ENCODE assay signal across 8 cellular contexts in genomic region chr14:105491366-105492006, GRCh38. TPM values are rescaled to one million over a fixed set of nuclear protein-coding genes. Genes with fewer than 3 reads are reported as not detected.
DNase-seq lines count a peak whose midpoint lies in the region; ATAC-seq, FAIRE-seq and TF ChIP-seq lines count a peak whose summit lies in the region.

No MANE protein-coding gene starts in this region.

- H3K9me3 Mint-ChIP-seq in type B pancreatic cell, result no peaks in the 10 kb centered on the region

- peak; percentile 32 to 39 for TF ChIP-seq POLR2A in gastroesophageal sphincter (IDR thresholded peaks at IDR 0.05)

- no peak for TF ChIP-seq CTCF in gastroesophageal sphincter (IDR thresholded peaks at IDR 0.05)
- TF ChIP-seq CTCF in pancreas (IDR thresholded peaks at IDR 0.05), result no peak
- TF ChIP-seq CTCF in type B pancreatic cell (conservative IDR thresholded peaks at IDR 0.05), result no peak

- intact Hi-C loops in pancreas (cut with DNase I), result no loop called here

- WGBS in gastroesophageal sphincter (ENCODE audit: low coverage in 1 of 2), 2 donors, result 15% methylated on average over 4 of the region's 53 CpGs; no CpG with 5 or more reads in 1 of the 2 donors
- 1 to 2% methylated on average over 29 to 53 of the region's 53 CpGs for WGBS in pancreas, 2 donors

- peaks cover 5% of the 10 kb centered on the region for H3K4me1 Mint-ChIP-seq in type B pancreatic cell (ENCODE audit: unreplicated experiment)

- FAIRE-seq in pancreas (lab: Jason Lieb, UNC), result no peak

- peaks cover 0 to 60% (median 33%) of the 10 kb centered on the region in 3 donors for H3K4me1 ChIP-seq in gastroesophageal sphincter
- H3K4me1 ChIP-seq in pancreas, result peaks cover 0 to 17% (median 4%) of the 10 kb centered on the region in 3 donors

- no peak for TF ChIP-seq EP300 in gastroesophageal sphincter (IDR thresholded peaks at IDR 0.05)

- H3K27me3 Mint-ChIP-seq in type B pancreatic cell, result peaks cover 7% of the 10 kb centered on the region

- no peaks in the 10 kb centered on the region for H3K9me3 ChIP-seq in gastroesophageal sphincter
- H3K9me3 ChIP-seq in pancreas, result no peaks in the 10 kb centered on the region

- H3K27ac ChIP-seq in gastroesophageal sphincter (peak overlapping the region; percentile 21 to 97 (median 94)), pancreas (peak overlapping the region; percentile 65 to 92 (median 74))

- no peaks in the 10 kb centered on the region for H3K36me3 Mint-ChIP-seq in type B pancreatic cell

- H3K4me3 ChIP-seq in gastroesophageal sphincter (peak overlapping the region; percentile 43 to 69), pancreas (peak overlapping the region; percentile 54 to 69 (median 58))

- DNase-seq in GDM1 (lab: John Stamatoyannopoulos, UW) (peak; percentile 68), HS-27A (ENCODE audit: low read depth) (peak; percentile 35), RPMI7951 (ENCODE audit: low read depth) (peak; percentile 55), pancreas (peak; percentile 53 to 91 (median 82)), type B pancreatic cell (ENCODE audit: extremely low spot score, unreplicated experiment) (no peak)
- peak; percentile 96 for DNase-seq in activated effector memory CD4-positive, alpha-beta T cell treated with anti-CD3 and anti-CD28 coated beads, Interleukin-2, amount 50 U/mL, for 16 hours

- ATAC-seq in gastroesophageal sphincter (no peak), pancreas (no peak), HG03095 (IDR thresholded peaks at IDR 0.05; ENCODE audit: unreplicated experiment) (no peak)

- peak overlapping the region; percentile 93 for H3K27ac Mint-ChIP-seq in type B pancreatic cell

- peaks cover 0 to 12% of the 10 kb centered on the region in 2 donors for H3K36me3 ChIP-seq in gastroesophageal sphincter
- H3K36me3 ChIP-seq in pancreas, result no peaks in the 10 kb centered on the region

- H3K27me3 ChIP-seq in gastroesophageal sphincter (no peaks in the 10 kb centered on the region), pancreas (peaks cover 0 to 11% (median 0%) of the 10 kb centered on the region in 4 donors)

- H3K4me3 Mint-ChIP-seq in type B pancreatic cell, result peak overlapping the region; percentile 89

RNA-seq across cellular contexts. Expression of gene TEDC1, which starts 0.4 kb away (rescaled TPM):
- total RNA-seq in RPMI7951 (2014; rRNA removed; shearing (Covaris generic)), result 13.7 and 21.0 TPM in 2 replicates
- total RNA-seq in gastroesophageal sphincter (1 to 10 TPM; 4.6 to 7.9 (median 5.4) TPM), pancreas (1 to 10 TPM; 2.0 to 5.2 (median 3.3) TPM), type B pancreatic cell (ENCODE audit: low replicate concordance) (11.9 and 22.1 TPM in 2 replicates)
- 10 to 100 TPM; 18.1 to 21.5 TPM for polyA plus RNA-seq in pancreas

RNA-seq across cellular contexts. Expression of gene CRIP1, which starts 4.8 kb away (rescaled TPM):
- 0.12 TPM in 1 of 2 replicates, not detected in the other for total RNA-seq in RPMI7951 (2014; rRNA removed; shearing (Covaris generic))
- total RNA-seq in gastroesophageal sphincter (10 to 100 TPM; 11.2 to 57.9 (median 34.2) TPM), pancreas (10 to 100 TPM in 1 of 6 donors, 1 to 10 TPM in 5; 2.4 to 14.0 (median 9.0) TPM), type B pancreatic cell (ENCODE audit: low replicate concordance) (5.1 and 15.4 TPM in 2 replicates)
- 10 to 100 TPM; 35.4 to 71.0 TPM for polyA plus RNA-seq in pancreas

RNA-seq across cellular contexts. Expression of gene CRIP2, which starts 16.9 kb away (rescaled TPM):
- 120 and 146 TPM in 2 replicates for total RNA-seq in RPMI7951 (2014; rRNA removed; shearing (Covaris generic))
- total RNA-seq in gastroesophageal sphincter (100 to 1,000 TPM; 165 to 518 (median 343) TPM), pancreas (10 to 100 TPM; 12.9 to 37.4 (median 24.3) TPM), type B pancreatic cell (ENCODE audit: low replicate concordance) (11.2 and 20.3 TPM in 2 replicates)
- 100 to 1,000 TPM in 1 of 2 donors, 10 to 100 TPM in 1; 99.5 to 223 TPM for polyA plus RNA-seq in pancreas

RNA-seq across cellular contexts. Expression of gene TMEM121, which starts 34.9 kb away (rescaled TPM):
- 0.36 and 0.98 TPM in 2 replicates for total RNA-seq in RPMI7951 (2014; rRNA removed; shearing (Covaris generic))
- total RNA-seq in gastroesophageal sphincter (1 to 10 TPM; 3.9 to 6.7 (median 5.2) TPM), pancreas (1 to 10 TPM in 5 of 6 donors, under 1 TPM in 1; 0.92 to 3.3 (median 1.8) TPM), type B pancreatic cell (ENCODE audit: low replicate concordance) (1.4 and 5.5 TPM in 2 replicates)
- 1 to 10 TPM; 1.2 to 2.5 TPM for polyA plus RNA-seq in pancreas
